In the genomic region with DNA sequence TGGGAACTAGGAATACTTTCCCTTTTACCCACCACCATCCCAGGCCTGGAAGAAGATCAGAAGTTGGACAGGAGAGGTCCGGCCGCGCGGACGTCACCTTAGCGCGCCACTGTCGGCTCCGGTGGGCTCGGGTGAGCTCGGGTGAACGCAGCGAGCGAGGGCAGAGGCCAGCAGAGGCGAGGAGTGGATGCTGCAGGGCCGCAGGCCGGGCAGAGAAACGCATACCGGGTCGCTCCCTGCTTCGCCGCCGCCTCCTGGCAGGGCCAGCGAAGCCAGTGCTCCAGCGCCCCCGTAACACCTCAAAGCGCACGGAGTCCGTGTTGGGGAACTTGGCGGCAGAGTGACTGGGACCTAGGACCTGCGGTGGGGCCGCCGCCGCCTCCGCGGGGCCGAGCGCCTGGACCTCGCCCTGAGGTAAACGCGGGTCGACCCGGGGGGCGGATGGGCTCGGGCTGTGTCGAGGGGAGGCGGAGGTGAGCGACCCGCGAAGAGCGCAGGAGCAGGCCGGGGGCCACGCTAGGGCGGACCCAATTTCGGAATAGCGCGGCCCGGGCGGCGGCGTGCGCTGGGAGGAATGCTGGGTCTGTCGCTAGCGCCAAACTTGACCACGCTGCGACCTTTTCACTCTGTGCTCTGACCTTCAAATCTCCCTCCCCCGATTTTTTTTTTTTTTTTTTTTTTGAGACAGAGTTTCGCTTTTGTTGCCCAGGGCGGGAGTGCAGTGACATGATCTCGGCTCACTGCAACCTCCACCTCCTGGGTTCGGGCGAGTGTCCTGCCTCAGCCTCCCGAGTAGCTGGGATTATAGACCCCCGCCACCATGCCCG, we compare ENCODE assay signal across 7 cellular contexts. TPM values are rescaled to one million over a fixed set of nuclear protein-coding genes. Genes with fewer than 3 reads are reported as not detected.
A peak's percentile ranks its signal among the peaks of the same experiment; 100 is the strongest.
DNase-seq lines count a peak whose midpoint lies in the region; ATAC-seq, FAIRE-seq and TF ChIP-seq lines count a peak whose summit lies in the region.

No MANE protein-coding gene starts in this region.

- H3K4me1 ChIP-seq in body of pancreas (peaks cover 7% of the 10 kb centered on the region), keratinocyte (ENCODE audit: control insufficient read depth, extremely low read depth, insufficient read depth, low read length) (peaks cover 6% of the 10 kb centered on the region)

- no peaks in the 10 kb centered on the region for H3K36me3 Mint-ChIP-seq in stimulated activated memory B cell treated with anti-CD40 and anti-IgM and Interleukin-4, amounts not matched to agents 10 μg/mL and 1 μg/mL and 100 μg/mL, for 72 hours

- no peak for FAIRE-seq in keratinocyte (lab: Jason Lieb, UNC)

- no peaks in the 10 kb centered on the region for H3K9me1 ChIP-seq in keratinocyte (ENCODE audit: control insufficient read depth, extremely low read depth, insufficient read depth, low read length)

- H3K27me3 ChIP-seq in body of pancreas, result peaks cover 0 to 5% of the 10 kb centered on the region in 2 donors
- H3K27me3 ChIP-seq in keratinocyte (ENCODE audit: control insufficient read depth, extremely low read depth, insufficient read depth, low read length), result peaks cover 34% of the 10 kb centered on the region

- no peaks in the 10 kb centered on the region for H4K20me1 ChIP-seq in keratinocyte (ENCODE audit: control insufficient read depth, extremely low read depth, insufficient read depth, low read length)

- H3K36me3 ChIP-seq in body of pancreas (replicated peaks in 1 of 2; ENCODE audit: insufficient read depth in 1 of 2, low read depth in 2 of 2) (no peaks in the 10 kb centered on the region), keratinocyte (ENCODE audit: control insufficient read depth in 2 of 2, extremely low read depth in 1 of 2, insufficient read depth in 2 of 2, low read length in 2 of 2) (no peaks in the 10 kb centered on the region)

- H3K27ac ChIP-seq in body of pancreas (peak overlapping the region in 1 of 4 donors; percentile 39), keratinocyte (ENCODE audit: control insufficient read depth, insufficient read depth, low read length) (no peak overlapping the region)

- H3K27me3 Mint-ChIP-seq in stimulated activated memory B cell treated with anti-CD40 and anti-IgM and Interleukin-4, amounts not matched to agents 10 μg/mL and 1 μg/mL and 100 μg/mL, for 72 hours, result peaks cover 42% of the 10 kb centered on the region

- H3K9me3 Mint-ChIP-seq in stimulated activated memory B cell treated with anti-CD40 and anti-IgM and Interleukin-4, amounts not matched to agents 10 μg/mL and 1 μg/mL and 100 μg/mL, for 72 hours, result no peaks in the 10 kb centered on the region

- H3K9me3 ChIP-seq in body of pancreas, result no peaks in the 10 kb centered on the region
- no peaks in the 10 kb centered on the region for H3K9me3 ChIP-seq in keratinocyte (ENCODE audit: control insufficient read depth, low read depth, low read length)

- H3K4me3 ChIP-seq in body of pancreas, result no peak overlapping the region
- peak overlapping the region; percentile 15 to 57 (median 45) for H3K4me3 ChIP-seq in keratinocyte (ENCODE audit: control insufficient read depth in 2 of 3, extremely low read depth in 1 of 3, insufficient read depth in 2 of 3, low read depth in 1 of 3, low read length in 3 of 3)

- DNase-seq in HuH-7 (ENCODE audit: low spot score), result peak; percentile 58
- peak in 3 of 4 donors; percentile 25 to 40 (median 32) for DNase-seq in body of pancreas
- DNase-seq in keratinocyte (ENCODE audit: low read depth, low spot score), result no peak
- DNase-seq in RKO (ENCODE audit: low spot score), result no peak
- DNase-seq in NCI-H1092 (lab: John Stamatoyannopoulos, UW), result no peak

- no peak for TF ChIP-seq POLR2A in body of pancreas (IDR thresholded peaks at IDR 0.05)

- peaks cover 6% of the 10 kb centered on the region for H3K4me1 Mint-ChIP-seq in stimulated activated memory B cell treated with anti-CD40 and anti-IgM and Interleukin-4, amounts not matched to agents 10 μg/mL and 1 μg/mL and 100 μg/mL, for 72 hours

- TF ChIP-seq CTCF in body of pancreas (IDR thresholded peaks at IDR 0.05), result no peak
- no peak for TF ChIP-seq CTCF in keratinocyte (optimal IDR thresholded peaks at IDR 0.05 in 1 of 3, IDR thresholded peaks at IDR 0.05 in 1 of 3, conservative IDR thresholded peaks at IDR 0.05 in 1 of 3; ENCODE audit: extremely low read depth in 1 of 3, insufficient read depth in 2 of 3, low read length in 3 of 3)

- 17 to 18% methylated on average over 32 to 71 of the region's 75 CpGs for WGBS in body of pancreas, 2 donors

- H3K9ac ChIP-seq in keratinocyte (ENCODE audit: control insufficient read depth, extremely low read depth, insufficient read depth, low read length), result peak overlapping the region; percentile 61

- no peaks in the 10 kb centered on the region for H3K79me2 ChIP-seq in keratinocyte (ENCODE audit: control insufficient read depth, insufficient read depth, low read length)

- intact Hi-C loops in body of pancreas (cut with DNase I), result no loop called here

- H3K4me2 ChIP-seq in keratinocyte (ENCODE audit: control insufficient read depth, extremely low read depth, insufficient read depth, low read depth, low read length), result peak overlapping the region; percentile 78

- dilution Hi-C loops in keratinocyte (cut with MboI; ENCODE audit: extremely low pct_ligation_motif_present, low sequenced_read_pairs), result no loop called here

- H3K4me3 Mint-ChIP-seq in stimulated activated memory B cell treated with anti-CD40 and anti-IgM and Interleukin-4, amounts not matched to agents 10 μg/mL and 1 μg/mL and 100 μg/mL, for 72 hours, result peak overlapping the region; percentile 70

- H2AFZ ChIP-seq in keratinocyte (ENCODE audit: control insufficient read depth, low read length), result peak overlapping the region; percentile 80

- H3K27ac Mint-ChIP-seq in stimulated activated memory B cell treated with anti-CD40 and anti-IgM and Interleukin-4, amounts not matched to agents 10 μg/mL and 1 μg/mL and 100 μg/mL, for 72 hours, result peak overlapping the region; percentile 44

- peak; percentile 56 for ATAC-seq in body of pancreas
- peak; percentile 84 for ATAC-seq in stimulated activated memory B cell treated with anti-CD40 and anti-IgM and Interleukin-4, amounts not matched to agents 10 μg/mL and 1 μg/mL and 100 μg/mL, for 72 hours
- no peak for ATAC-seq in GM19467 (IDR thresholded peaks at IDR 0.05; ENCODE audit: unreplicated experiment)

RNA-seq across cellular contexts. Expression of a gene that starts 1.6 kb away (rescaled TPM):
- under 1 TPM; 0.26 to 0.99 TPM for total RNA-seq in body of pancreas
- polyA plus RNA-seq in keratinocyte, result 0.27 TPM in 1 of 3 replicates, not detected in the others
- polyA plus RNA-seq in keratinocyte (2011; ENCODE audit: low read depth), result not detected
- 0.13 and 0.25 TPM in 2 replicates for polyA plus RNA-seq in keratinocyte (2011; cell fraction: cytosol; rRNA removed)
- polyA plus RNA-seq in keratinocyte (2011; cell fraction: nucleus; rRNA removed), result 0.22 and 0.24 TPM in 2 replicates
- not detected in 2 replicates for polyA plus RNA-seq in keratinocyte (2012; ENCODE audit: low replicate concordance)
- 0.13 TPM in 1 of 3 replicates, not detected in the others for polyA minus RNA-seq in keratinocyte
- polyA minus RNA-seq in keratinocyte (2011; cell fraction: cytosol; rRNA and poly(A)+ RNA removed), result 2.1 TPM
- polyA minus RNA-seq in keratinocyte (2011; cell fraction: nucleus; rRNA and poly(A)+ RNA removed), result 1.2 TPM in 1 of 2 replicates, not detected in the other

Comparison
In these comparisons a context has a peak if more than half of its experiments do, and no peak if none do; other contexts are left out.
1. DNase-seq: peak in HuH-7 (single experiment) and body of pancreas (3 of 4); none in keratinocyte (single experiment), RKO (single experiment) and NCI-H1092 (single experiment).
2. H3K4me3 ChIP-seq: peak in keratinocyte (3 of 3); none in body of pancreas (0 of 2).